Comparison of ENCODE assay signal across 15 cellular contexts in the genomic region with DNA sequence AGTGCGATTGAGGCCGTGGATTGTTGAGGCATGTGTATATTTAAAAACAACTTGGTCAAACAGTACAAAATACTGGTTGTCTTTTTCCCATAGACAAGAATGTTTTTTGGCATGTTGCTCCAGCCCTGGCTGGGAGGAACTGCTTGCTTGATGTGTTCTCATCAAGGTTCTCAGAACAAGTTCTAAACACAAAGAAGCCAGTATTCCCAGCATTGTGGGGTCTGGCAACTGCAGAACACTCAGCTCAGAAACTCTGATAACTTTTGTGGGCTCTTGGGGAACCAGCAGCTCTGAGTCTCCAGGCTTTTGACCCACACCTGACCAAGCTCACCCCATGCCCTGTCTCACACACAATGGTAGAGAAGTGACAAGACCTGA. TPM values are rescaled to one million over a fixed set of nuclear protein-coding genes. Genes with fewer than 3 reads are reported as not detected.
DNase-seq lines count a peak whose midpoint lies in the region; ATAC-seq, FAIRE-seq and TF ChIP-seq lines count a peak whose summit lies in the region.
"Had no signal": no experiment of that assay in that cellular context is flagged by ENCODE, and none has a peak within 500 bp of the region (broad histone marks: within the 10 kb centered on the region; RNA-seq: fewer than 3 reads in every experiment).

No MANE protein-coding gene starts in this region.

- peak overlapping the region; percentile 69 for H3K4me2 ChIP-seq in endothelial cell of umbilical vein (ENCODE audit: insufficient read depth, low read length)

- H3K9me3 ChIP-seq in endothelial cell of umbilical vein (replicated peaks; ENCODE audit: control insufficient read depth, insufficient read depth, low read length): no peaks in the 10 kb centered on the region
- H3K9me3 ChIP-seq in right lobe of liver: no peaks in the 10 kb centered on the region
- H3K9me3 ChIP-seq in stomach: peaks cover 0 to 5% (median 0%) of the 10 kb centered on the region in 4 donors

- BruUV-seq in endothelial cell of umbilical vein (replicated peaks; lab: Mats Ljungman, UMichigan): no TSS peak

- H3K27me3 ChIP-seq in endothelial cell of umbilical vein (ENCODE audit: control insufficient read depth in 2 of 2, insufficient read depth in 2 of 2, low read length in 2 of 2) (no peaks in the 10 kb centered on the region), right lobe of liver (no peaks in the 10 kb centered on the region), stomach (no peaks in the 10 kb centered on the region)

- H3K36me3 ChIP-seq in endothelial cell of umbilical vein (ENCODE audit: control insufficient read depth in 2 of 2, extremely low read depth in 1 of 2, insufficient read depth in 2 of 2, low read length in 2 of 2) (no peaks in the 10 kb centered on the region), right lobe of liver (no peaks in the 10 kb centered on the region), stomach (peaks cover 0 to 16% (median 5%) of the 10 kb centered on the region in 4 donors)

- TF ChIP-seq CTCF in endothelial cell of umbilical vein (IDR thresholded peaks at IDR 0.05; ENCODE audit: extremely low read depth in 1 of 2, insufficient read depth in 1 of 2, low read depth in 1 of 2, low read length in 2 of 2): no peak
- TF ChIP-seq CTCF in right lobe of liver (IDR thresholded peaks at IDR 0.05): no peak
- no peak for TF ChIP-seq CTCF in stomach (IDR thresholded peaks at IDR 0.05)

- 10% methylated on average over 2 of the region's 2 CpGs for WGBS in right lobe of liver (ENCODE audit: insufficient coverage, low coverage, low lambda C conversion rate, missing lambda C conversion rate)
- 13 to 38% (median 17%) methylated on average over 2 of the region's 2 CpGs for WGBS in stomach, 5 donors

- no peak for DNase-seq in GM19239 (ENCODE audit: insufficient read length, low spot score)
- DNase-seq in endothelial cell of umbilical vein (ENCODE audit: low read depth, low spot score): no peak
- no peak for DNase-seq in right lobe of liver
- no peak for DNase-seq in stomach
- DNase-seq in NK-92 (lab: John Stamatoyannopoulos, UW; ENCODE audit: unreplicated experiment): no peak
- DNase-seq in NCI-H524 treated with DMSO at 0.1 percent for 48 hours (lab: John Stamatoyannopoulos, UW): no peak
- DNase-seq in stimulated activated naive CD4-positive, alpha-beta T cell (lab: John Stamatoyannopoulos, UW): no peak
- DNase-seq: activated CD4-positive, alpha-beta T cell treated with anti-CD3 and anti-CD28 coated beads, Interleukin-2, amount 10 ng/mL, durations not matched to agents 7 days and 5 days; activated T-cell treated with anti-CD3 and anti-CD28 coated beads, Interleukin-2, amount 50 U/mL, for 24 hours; NCI-H2171; NK-92 treated with Interleukin-12 subunit alpha and Interleukin-12 subunit beta, amount 100 ng/mL, for 24 hours; stimulated activated CD4-positive, alpha-beta T cell treated with anti-CD3 and anti-CD28 coated beads, Interleukin-1b, Interleukin-23, amount 100 ng/mL, for 48 hours had no signal

- H3K4me3 ChIP-seq in endothelial cell of umbilical vein (replicated peaks in 1 of 3; ENCODE audit: insufficient read depth in 1 of 3, low read depth in 1 of 3, low read length in 3 of 3) (no peak overlapping the region), right lobe of liver (no peak overlapping the region), stomach (no peak overlapping the region)

- dilution Hi-C loops in endothelial cell of umbilical vein (cut with MboI; ENCODE audit: extremely low pct_ligation_motif_present, low sequenced_read_pairs): no loop called here

- POLR2A ChIA-PET in endothelial cell of umbilical vein (lab: Charles Lee): no interaction called here

- intact Hi-C loops in endothelial cell of umbilical vein (cut with micrococcal nuclease): loop anchor here (2.0 to 5.0 kb wide), 2 partner anchors 64 to 133 kb away; a partner anchor contains a TSS
- intact Hi-C loops in right lobe of liver (cut with DNase I): no loop called here
- intact Hi-C loops in stomach (cut with DNase I; ENCODE audit: low total_unique reads): no loop called here

- H3K27ac ChIP-seq in endothelial cell of umbilical vein (ENCODE audit: insufficient read depth, low read depth, low read length): peak overlapping the region; percentile 76
- peak overlapping the region; percentile 50 to 91 (median 89) for H3K27ac ChIP-seq in right lobe of liver
- H3K27ac ChIP-seq in stomach: peak overlapping the region; percentile 53 to 86 (median 72)

- TF ChIP-seq EP300 in stomach (IDR thresholded peaks at IDR 0.05): no peak

- H3K9me1 ChIP-seq in endothelial cell of umbilical vein (replicated peaks; ENCODE audit: control insufficient read depth, extremely low read depth, insufficient read depth, low read length): no peaks in the 10 kb centered on the region

- H3K4me1 ChIP-seq in endothelial cell of umbilical vein (ENCODE audit: control insufficient read depth, extremely low read depth, insufficient read depth, low read length) (peaks cover 38% of the 10 kb centered on the region), right lobe of liver (peaks cover 3 to 66% (median 31%) of the 10 kb centered on the region in 4 donors), stomach (peaks cover 29 to 50% (median 31%) of the 10 kb centered on the region in 4 donors)

- no peaks in the 10 kb centered on the region for H4K20me1 ChIP-seq in endothelial cell of umbilical vein (replicated peaks; ENCODE audit: control insufficient read depth, extremely low read depth, insufficient read depth, low read length)

- CTCF ChIA-PET in endothelial cell of umbilical vein (lab: Charles Lee): interaction anchor here (1.0 to 3.1 kb wide), 9 partner anchors 10 to 243 kb away, joined by 3 to 19 read pairs (median 6); a partner anchor contains a TSS

- H3K79me2 ChIP-seq in endothelial cell of umbilical vein (ENCODE audit: control insufficient read depth, insufficient read depth, low read length): no peaks in the 10 kb centered on the region

- FAIRE-seq in GM19239 (lab: Jason Lieb, UNC): peak; percentile 76
- FAIRE-seq in endothelial cell of umbilical vein (lab: Jason Lieb, UNC): no peak
- FAIRE-seq: G401.6, H1 had no signal

- ATAC-seq in right lobe of liver (no peak), HG02623 (IDR thresholded peaks at IDR 0.05; ENCODE audit: unreplicated experiment) (no peak)

- peak overlapping the region; percentile 80 for H2AFZ ChIP-seq in endothelial cell of umbilical vein (ENCODE audit: low read depth, low read length)

- TF ChIP-seq POLR2A in endothelial cell of umbilical vein (IDR thresholded peaks at IDR 0.05; ENCODE audit: low read depth, low read length) (no peak), right lobe of liver (IDR thresholded peaks at IDR 0.05) (no peak), stomach (IDR thresholded peaks at IDR 0.05) (no peak)

- H3K9ac ChIP-seq in endothelial cell of umbilical vein (replicated peaks; ENCODE audit: extremely low read depth, insufficient read depth, low read length): peak overlapping the region; percentile 22

TF ChIP-seq in endothelial cell of umbilical vein, 7 proteins besides CTCF, POLR2A, EP300 and RAD21:
- TF ChIP-seq MYC (IDR thresholded peaks at IDR 0.05; ENCODE audit: low read depth, low read length): no peak
- TF ChIP-seq POLR2AphosphoS5 (IDR thresholded peaks at IDR 0.05; ENCODE audit: insufficient read depth, low read depth, low read length): no peak
- no peak for TF ChIP-seq GATA2 (IDR thresholded peaks at IDR 0.05; ENCODE audit: insufficient read depth, insufficient read length, low read depth, low read length)
- TF ChIP-seq JUN (IDR thresholded peaks at IDR 0.05; ENCODE audit: borderline replicate concordance, insufficient read depth, insufficient read length, low read depth): no peak
- no peak for TF ChIP-seq FOS (IDR thresholded peaks at IDR 0.05; ENCODE audit: borderline replicate concordance, insufficient read depth, low read length)
- TF ChIP-seq EZH2 (IDR thresholded peaks at IDR 0.05; ENCODE audit: borderline replicate concordance, low read depth, low read length, severe bottlenecking): no peak
- TF ChIP-seq, protein P1, sequence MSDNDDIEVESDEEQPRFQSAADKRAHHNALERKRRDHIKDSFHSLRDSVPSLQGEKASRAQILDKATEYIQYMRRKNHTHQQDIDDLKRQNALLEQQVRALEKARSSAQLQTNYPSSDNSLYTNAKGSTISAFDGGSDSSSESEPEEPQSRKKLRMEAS (IDR thresholded peaks at IDR 0.05; ENCODE audit: insufficient read depth, insufficient read length): no peak

RNA-seq across cellular contexts. Expression of a gene that starts 27.1 kb away (rescaled TPM):
- total RNA-seq in endothelial cell of umbilical vein (41.1 and 43.6 TPM in 2 replicates), right lobe of liver (10 to 100 TPM; 27.6 to 47.9 (median 30.3) TPM), stomach (100 to 1,000 TPM in 1 of 5 donors, 10 to 100 TPM in 4; 47.8 to 104 (median 68.1) TPM)
- polyA plus RNA-seq in endothelial cell of umbilical vein (8.2 and 8.3 TPM in 2 replicates), stomach (1 to 10 TPM; 6.1 to 6.8 (median 6.5) TPM)
- polyA plus RNA-seq in endothelial cell of umbilical vein (2011; cell fraction: cytosol; rRNA removed): 4.9 and 7.3 TPM in 2 replicates
- polyA plus RNA-seq in endothelial cell of umbilical vein (2011; cell fraction: nucleus; rRNA removed): 55.9 and 65.8 TPM in 2 replicates
- 13.5 and 16.3 TPM in 2 replicates for polyA plus RNA-seq in endothelial cell of umbilical vein (2012)
- polyA minus RNA-seq in endothelial cell of umbilical vein: 68.4 and 71.1 TPM in 2 replicates
- 39.0 TPM for polyA minus RNA-seq in endothelial cell of umbilical vein (2011; cell fraction: cytosol; rRNA and poly(A)+ RNA removed)
- polyA minus RNA-seq in endothelial cell of umbilical vein (2011; cell fraction: nucleus; rRNA and poly(A)+ RNA removed): 78.9 and 114 TPM in 2 replicates
